Comparison of ENCODE assay signal across 8 cellular contexts in genomic region chr7:143737037-143737819, GRCh38. TPM values are rescaled to one million over a fixed set of nuclear protein-coding genes. Genes with fewer than 3 reads are reported as not detected.
A peak's percentile ranks its signal among the peaks of the same experiment; 100 is the strongest.
DNase-seq lines count a peak whose midpoint lies in the region; ATAC-seq, FAIRE-seq and TF ChIP-seq lines count a peak whose summit lies in the region.
"Not testable (repeated sequence)": the region's sequence is repeated elsewhere in the genome, so short reads cannot be mapped to it uniquely, and the experiment has no call there.

No MANE protein-coding gene starts in this region.

- TF ChIP-seq EP300 in GM12878 (IDR thresholded peaks at IDR 0.05; ENCODE audit: borderline replicate concordance in 1 of 2, control insufficient read depth in 1 of 2, low read depth in 2 of 2, low read length in 2 of 2), result not testable (repeated sequence)

- TF ChIP-seq CTCF in A673 (conservative IDR thresholded peaks at IDR 0.05; ENCODE audit: low read depth, low read length), result peak; percentile 61
- peak; percentile 45; the same call in 1 of the 3 replicates for TF ChIP-seq CTCF in GM12872 (IDR thresholded peaks at IDR 0.05; ENCODE audit: insufficient read depth, low read depth, low read length)
- TF ChIP-seq CTCF in GM12878 (IDR thresholded peaks at IDR 0.05 in 2 of 3, conservative IDR thresholded peaks at IDR 0.05 in 1 of 3; ENCODE audit: control insufficient read depth in 2 of 3, extremely low read depth in 1 of 3, insufficient read depth in 1 of 3, low read depth in 3 of 3, low read length in 3 of 3), result peak; percentile 49 to 72 (median 53); a peak in 5 of 6 replicates
- TF ChIP-seq CTCF in glutamatergic neuron (IDR thresholded peaks at IDR 0.05; ENCODE audit: partially characterized antibody, unreplicated experiment), result peak; percentile 26

- H3K36me3 Mint-ChIP-seq in glutamatergic neuron (ENCODE audit: unreplicated experiment), result not testable (repeated sequence)

- RAD21 ChIA-PET in GM12878 (lab: Charles Lee; ENCODE audit: unreplicated experiment), result interaction anchor here (0.6 to 3.8 kb wide), 6 partner anchors 153 to 391 kb away, joined by 3 to 35 read pairs (median 3); no protein-coding TSS in a partner anchor

- H2BK15ac ChIP-seq in neuronal stem cell (ENCODE audit: low read length), result not testable (repeated sequence)

- not testable (repeated sequence) for H2AK5ac ChIP-seq in neuronal stem cell (ENCODE audit: low read depth, low read length)

- SMC1A ChIA-PET in GM12878 (lab: Charles Lee; ENCODE audit: uncharacterized antibody, unreplicated experiment), result interaction anchor here (1.0 to 2.9 kb wide), 10 partner anchors 110 to 651 kb away, joined by 3 to 27 read pairs (median 4); no protein-coding TSS in a partner anchor

- not testable (repeated sequence) for H3K27me3 Mint-ChIP-seq in glutamatergic neuron (ENCODE audit: unreplicated experiment)

- in situ Hi-C loops in GM12878 (cut with MboI), result not testable (repeated sequence)

- intact Hi-C loops in A673 (cut with micrococcal nuclease; ENCODE audit: unreplicated experiment); GM12878 (cut with micrococcal nuclease; ENCODE audit: unreplicated experiment): not testable (repeated sequence)

- H3K27ac ChIP-seq in A673 (ENCODE audit: low read depth, low read length, poor library complexity, severe bottlenecking); GM12878 (ENCODE audit: control insufficient read depth, insufficient read depth); neuronal stem cell (replicated peaks; ENCODE audit: low read length): not testable (repeated sequence)

- TF ChIP-seq RAD21 in GM12878 (IDR thresholded peaks at IDR 0.05; ENCODE audit: insufficient read depth, low read depth, low read length), result peak; percentile 83

- H2BK5ac ChIP-seq in neuronal stem cell (ENCODE audit: low read length), result not testable (repeated sequence)

- POLR2A ChIA-PET in A673 (lab: Charles Lee; ENCODE audit: low non-redundant PET); GM12878 (lab: Charles Lee): not testable (repeated sequence)

- 21% methylated on average over 5 of the region's 5 CpGs for WGBS in GM12878 (ENCODE audit: insufficient coverage, insufficient replicate concordance, low lambda C conversion rate, missing lambda C conversion rate)
- no CpG with 5 or more reads among the region's 5 CpGs for WGBS in neuronal stem cell (ENCODE audit: extremely low coverage in 2 of 2, insufficient read length in 2 of 2, insufficient replicate concordance in 1 of 2), 2 donors

- H2BK120ac ChIP-seq in neuronal stem cell (ENCODE audit: low read depth, low read length), result not testable (repeated sequence)

- not testable (repeated sequence) for H3K4me1 ChIP-seq in A673 (ENCODE audit: insufficient read depth, low read length, poor library complexity, severe bottlenecking); GM12878 (ENCODE audit: control insufficient read depth, insufficient read depth, low read length); neuronal stem cell (ENCODE audit: control insufficient read depth in 2 of 2, insufficient read depth in 1 of 2, low read depth in 1 of 2, low read length in 2 of 2)

- not testable (repeated sequence) for TF ChIP-seq POLR2A in GM12878 (IDR thresholded peaks at IDR 0.05; ENCODE audit: low read depth, low read length)

- not testable (repeated sequence) for H3K79me1 ChIP-seq in neuronal stem cell (ENCODE audit: low read depth, low read length)

- BruUV-seq in A673 (replicated peaks; lab: Mats Ljungman, UMichigan); GM12878 (replicated peaks; lab: Mats Ljungman, UMichigan): not testable (repeated sequence)

- H3K9ac ChIP-seq in GM12878 (ENCODE audit: control insufficient read depth, insufficient read depth, low read length); neuronal stem cell (ENCODE audit: low read depth, low read length, poor library complexity): not testable (repeated sequence)

- not testable (repeated sequence) for H3K79me2 ChIP-seq in GM12878 (ENCODE audit: control insufficient read depth, insufficient read depth, low read length)

- not testable (repeated sequence) for H3K27me3 ChIP-seq in A673 (replicated peaks; ENCODE audit: insufficient read depth, low read depth, low read length, poor library complexity); GM12878 (replicated peaks in 1 of 2; ENCODE audit: control insufficient read depth in 2 of 2, insufficient read depth in 2 of 2, low read length in 1 of 2); neuronal stem cell (ENCODE audit: control insufficient read depth in 3 of 3, insufficient read depth in 3 of 3, low read depth in 1 of 3, low read length in 3 of 3)

- not testable (repeated sequence) for H3K4me1 Mint-ChIP-seq in glutamatergic neuron (ENCODE audit: low read depth, unreplicated experiment)

- not testable (repeated sequence) for H3K4me3 ChIP-seq in A673 (ENCODE audit: low read depth, low read length, poor library complexity, severe bottlenecking); Jurkat, Clone E6-1 (ENCODE audit: low read length); GM12878; neuronal stem cell (ENCODE audit: low read length in 2 of 2)

- not testable (repeated sequence) for FAIRE-seq in GM12878 (lab: Jason Lieb, UNC)

- CTCF ChIA-PET in A673 (lab: Charles Lee) (interaction anchor here (1.1 to 2.1 kb wide), 2 partner anchors 156 to 391 kb away, joined by 3 to 10 read pairs; no protein-coding TSS in a partner anchor), GM12878 (lab: Yijun Ruan, JAX) (interaction anchor here (0.7 to 2.3 kb wide), 12 partner anchors 9 to 499 kb away, joined by 3 to 26 read pairs (median 3); no protein-coding TSS in a partner anchor)

- not testable (repeated sequence) for H2BK12ac ChIP-seq in neuronal stem cell (ENCODE audit: low read length)

- DNase-seq in A673 (ENCODE audit: low spot score), result peak; percentile 63
- peak; percentile 49 for DNase-seq in HCEC 1CT
- DNase-seq in Jurkat, Clone E6-1 (ENCODE audit: low read depth, low spot score), result peak; percentile 15
- peak; percentile 53 for DNase-seq in OCI-M2 (lab: John Stamatoyannopoulos, UW; ENCODE audit: unreplicated experiment)
- DNase-seq in GM12878 (ENCODE audit: low read depth, low spot score); glutamatergic neuron: not testable (repeated sequence)
- DNase-seq in neuronal stem cell (ENCODE audit: low spot score), result peak; percentile 15

- H3K4me2 ChIP-seq in GM12878 (ENCODE audit: control insufficient read depth, insufficient read depth); neuronal stem cell (ENCODE audit: insufficient read depth, low read length, poor library complexity, severe bottlenecking): not testable (repeated sequence)

- H3K23ac ChIP-seq in neuronal stem cell (ENCODE audit: low read depth, low read length, poor library complexity), result not testable (repeated sequence)

- peak; percentile 88 for ATAC-seq in GM12878

- not testable (repeated sequence) for H4K8ac ChIP-seq in neuronal stem cell (ENCODE audit: low read depth, low read length)

- H3K9me3 ChIP-seq in A673 (ENCODE audit: low read depth, low read length, poor library complexity, severe bottlenecking); GM12878 (replicated peaks; ENCODE audit: control insufficient read depth, insufficient read depth, low read length); neuronal stem cell (replicated peaks in 1 of 2; ENCODE audit: control insufficient read depth in 2 of 2, insufficient read depth in 1 of 2, low read depth in 1 of 2, low read length in 2 of 2): not testable (repeated sequence)

- not testable (repeated sequence) for H4K91ac ChIP-seq in neuronal stem cell (ENCODE audit: low read depth, low read length, poor library complexity)

- not testable (repeated sequence) for H3K27ac Mint-ChIP-seq in glutamatergic neuron (ENCODE audit: unreplicated experiment)

- not testable (repeated sequence) for H3K18ac ChIP-seq in neuronal stem cell (ENCODE audit: low read length)

- H3K36me3 ChIP-seq in A673 (ENCODE audit: insufficient read depth, low read length, poor library complexity, severe bottlenecking); GM12878 (ENCODE audit: control insufficient read depth in 2 of 2, insufficient read depth in 2 of 2, low read length in 1 of 2); neuronal stem cell (replicated peaks in 1 of 2; ENCODE audit: control insufficient read depth in 2 of 2, insufficient read depth in 2 of 2, low read length in 2 of 2): not testable (repeated sequence)

- not testable (repeated sequence) for H3K4ac ChIP-seq in neuronal stem cell (ENCODE audit: low read length)

- not testable (repeated sequence) for H2AFZ ChIP-seq in GM12878 (ENCODE audit: control insufficient read depth, low read depth, low read length); neuronal stem cell (ENCODE audit: low read length)

- H3K9me3 Mint-ChIP-seq in glutamatergic neuron (ENCODE audit: unreplicated experiment), result not testable (repeated sequence)

- not testable (repeated sequence) for H4K20me1 ChIP-seq in GM12878 (ENCODE audit: control insufficient read depth, insufficient read depth)

- not testable (repeated sequence) for H3K14ac ChIP-seq in neuronal stem cell (ENCODE audit: low read length)

- H3K4me3 Mint-ChIP-seq in glutamatergic neuron (ENCODE audit: unreplicated experiment), result not testable (repeated sequence)

RNA-seq across cellular contexts. Expression of gene CTAGE6, which starts 20.3 kb away (rescaled TPM):
- total RNA-seq in A673 (2021), result 0.17 TPM in 1 of 2 replicates, not detected in the other
- polyA plus RNA-seq in Jurkat, Clone E6-1 (2012; ENCODE audit: insufficient read depth, insufficient read length), result not detected
- 11.3 and 12.0 TPM in 2 replicates for total RNA-seq in GM12878 (2013; cell fraction: nucleolus; rRNA removed)
- not detected in 2 replicates for total RNA-seq in GM12878 (2014; rRNA removed)
- not detected in 2 replicates for total RNA-seq in GM12878 (2014; rRNA removed; fragmentation: Illumina TruSeq; extraction: Trizol)
- total RNA-seq in GM12878 (2021), result not detected in 2 replicates
- polyA plus RNA-seq in GM12878 (2011; ENCODE audit: low read depth), result not detected
- 0.12 and 0.26 TPM in 2 replicates for polyA plus RNA-seq in GM12878 (2011; rRNA removed)
- polyA plus RNA-seq in GM12878 (2011; cell fraction: cytosol; rRNA removed), result not detected in 2 replicates
- polyA plus RNA-seq in GM12878 (2011; cell fraction: nucleus; rRNA removed), result 0.40 and 0.94 TPM in 2 replicates
- 0.07 and 0.11 TPM in 2 replicates for polyA plus RNA-seq in GM12878 (2012)
- not detected in 2 replicates for polyA plus RNA-seq in GM12878 (2014; fragmentation: Illumina TruSeq; extraction: Trizol)
- not detected for polyA plus RNA-seq in GM12878 (2014; fragmentation: Nextera tagmentation; extraction: Ambion mirVana)
- polyA plus RNA-seq in GM12878 (2014; rRNA removed), result not detected in 2 replicates
- not detected for polyA plus RNA-seq in GM12878 (2016; fragmentation: Nextera tagmentation; extraction: Ambion mirVana)
- 0.29 and 0.52 TPM in 2 replicates for polyA minus RNA-seq in GM12878 (2011; rRNA and poly(A)+ RNA removed)
- polyA minus RNA-seq in GM12878 (2011; cell fraction: cytosol; rRNA and poly(A)+ RNA removed), result not detected in 2 replicates
- 0.67 and 2.3 TPM in 2 replicates for polyA minus RNA-seq in GM12878 (2011; cell fraction: nucleus; rRNA and poly(A)+ RNA removed)
- total RNA-seq in glutamatergic neuron (ENCODE audit: unreplicated experiment), result not detected
- polyA plus RNA-seq in neuronal stem cell (2013, experiment 1 of 2), result not detected
- not detected for polyA plus RNA-seq in neuronal stem cell (2013, experiment 2 of 2)
